ENCODE assay signal across 1 cellular context in genomic region chr22:42304021-42304790, GRCh38.
TF ChIP-seq lines count a peak whose summit lies in the region.

No MANE protein-coding gene starts in this region.

TF ChIP-seq in HEK293, 187 proteins besides CTCF, POLR2A, EP300 and RAD21 (continued from another document):
- TF ChIP-seq KLF17 (tag by site-specific recombination; IDR thresholded peaks at IDR 0.05) (peak; percentile 80), KLF1 (tag by site-specific recombination; IDR thresholded peaks at IDR 0.05) (peak; percentile 70), ZNF473 (tag by site-specific recombination; IDR thresholded peaks at IDR 0.05) (no peak), ZNF747 (tag by site-specific recombination; IDR thresholded peaks at IDR 0.05) (no peak), ZNF639 (tag by site-specific recombination; IDR thresholded peaks at IDR 0.05) (no peak), ZNF133 (tag by site-specific recombination; IDR thresholded peaks at IDR 0.05) (peak; percentile 90), ZBTB26 (tag by site-specific recombination; optimal IDR thresholded peaks at IDR 0.05) (no peak), ZBTB48 (tag by site-specific recombination; IDR thresholded peaks at IDR 0.05) (no peak), KLF8 (tag by site-specific recombination; IDR thresholded peaks at IDR 0.05) (no peak), INSM2 (tag by site-specific recombination; IDR thresholded peaks at IDR 0.05) (no peak), ZFHX2 (tag by site-specific recombination; conservative IDR thresholded peaks at IDR 0.05) (peak; percentile 28; the same call in 1 of the 2 replicates), ZNF558 (tag by site-specific recombination; IDR thresholded peaks at IDR 0.05) (no peak), ZNF585B (tag by site-specific recombination; IDR thresholded peaks at IDR 0.05) (no peak), ZNF274 (IDR thresholded peaks at IDR 0.05; ENCODE audit: low read length) (no peak), ZNF274 (tag by site-specific recombination; IDR thresholded peaks at IDR 0.05; ENCODE audit: borderline replicate concordance) (no peak), ZNF521 (tag by site-specific recombination; IDR thresholded peaks at IDR 0.05) (no peak), SP7 (tag by site-specific recombination; IDR thresholded peaks at IDR 0.05) (peak; percentile 49; the same call in 1 of the 2 replicates), SP2 (tag by site-specific recombination; IDR thresholded peaks at IDR 0.05) (peak; percentile 12; the same call in 1 of the 2 replicates), ZNF785 (tag by site-specific recombination; IDR thresholded peaks at IDR 0.05) (no peak), SCRT1 (tag by site-specific recombination; IDR thresholded peaks at IDR 0.05; ENCODE audit: borderline replicate concordance) (0 out of 2 replicates have a peak, but pooled peaks have one; percentile 56), ZNF404 (tag by site-specific recombination; IDR thresholded peaks at IDR 0.05) (no peak), TCF7L2 (IDR thresholded peaks at IDR 0.05; ENCODE audit: borderline replicate concordance, low read depth, low read length) (peak; percentile 88), ZNF184 (tag by site-specific recombination; IDR thresholded peaks at IDR 0.05) (no peak), ZNF449 (tag by site-specific recombination; IDR thresholded peaks at IDR 0.05) (peak; percentile 95), IKZF3 (tag by site-specific recombination; IDR thresholded peaks at IDR 0.05) (no peak), SCRT2 (tag by site-specific recombination; IDR thresholded peaks at IDR 0.05) (peak; percentile 89), ZEB2 (tag by site-specific recombination; IDR thresholded peaks at IDR 0.05) (0 out of 2 replicates have a peak, but pooled peaks have one; percentile 16), ZNF341 (tag by site-specific recombination; IDR thresholded peaks at IDR 0.05; ENCODE audit: low read depth) (peak; percentile 91), ZNF16 (tag by site-specific recombination; IDR thresholded peaks at IDR 0.05; ENCODE audit: low read depth) (no peak)
- TF ChIP-seq, protein P1, sequence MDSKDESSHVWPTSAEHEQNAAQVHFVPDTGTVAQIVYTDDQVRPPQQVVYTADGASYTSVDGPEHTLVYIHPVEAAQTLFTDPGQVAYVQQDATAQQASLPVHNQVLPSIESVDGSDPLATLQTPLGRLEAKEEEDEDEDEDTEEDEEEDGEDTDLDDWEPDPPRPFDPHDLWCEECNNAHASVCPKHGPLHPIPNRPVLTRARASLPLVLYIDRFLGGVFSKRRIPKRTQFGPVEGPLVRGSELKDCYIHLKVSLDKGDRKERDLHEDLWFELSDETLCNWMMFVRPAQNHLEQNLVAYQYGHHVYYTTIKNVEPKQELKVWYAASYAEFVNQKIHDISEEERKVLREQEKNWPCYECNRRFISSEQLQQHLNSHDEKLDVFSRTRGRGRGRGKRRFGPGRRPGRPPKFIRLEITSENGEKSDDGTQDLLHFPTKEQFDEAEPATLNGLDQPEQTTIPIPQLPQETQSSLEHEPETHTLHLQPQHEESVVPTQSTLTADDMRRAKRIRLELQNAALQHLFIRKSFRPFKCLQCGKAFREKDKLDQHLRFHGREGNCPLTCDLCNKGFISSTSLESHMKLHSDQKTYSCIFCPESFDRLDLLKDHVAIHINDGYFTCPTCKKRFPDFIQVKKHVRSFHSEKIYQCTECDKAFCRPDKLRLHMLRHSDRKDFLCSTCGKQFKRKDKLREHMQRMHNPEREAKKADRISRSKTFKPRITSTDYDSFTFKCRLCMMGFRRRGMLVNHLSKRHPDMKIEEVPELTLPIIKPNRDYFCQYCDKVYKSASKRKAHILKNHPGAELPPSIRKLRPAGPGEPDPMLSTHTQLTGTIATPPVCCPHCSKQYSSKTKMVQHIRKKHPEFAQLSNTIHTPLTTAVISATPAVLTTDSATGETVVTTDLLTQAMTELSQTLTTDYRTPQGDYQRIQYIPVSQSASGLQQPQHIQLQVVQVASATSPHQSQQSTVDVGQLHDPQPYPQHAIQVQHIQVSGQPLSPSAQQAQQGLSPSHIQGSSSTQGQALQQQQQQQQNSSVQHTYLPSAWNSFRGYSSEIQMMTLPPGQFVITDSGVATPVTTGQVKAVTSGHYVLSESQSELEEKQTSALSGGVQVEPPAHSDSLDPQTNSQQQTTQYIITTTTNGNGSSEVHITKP (tag by site-specific recombination; IDR thresholded peaks at IDR 0.05): peak; percentile 31; the same call in 1 of the 2 replicates
